12 cellular contexts compared by ENCODE assay signal in the genomic region with DNA sequence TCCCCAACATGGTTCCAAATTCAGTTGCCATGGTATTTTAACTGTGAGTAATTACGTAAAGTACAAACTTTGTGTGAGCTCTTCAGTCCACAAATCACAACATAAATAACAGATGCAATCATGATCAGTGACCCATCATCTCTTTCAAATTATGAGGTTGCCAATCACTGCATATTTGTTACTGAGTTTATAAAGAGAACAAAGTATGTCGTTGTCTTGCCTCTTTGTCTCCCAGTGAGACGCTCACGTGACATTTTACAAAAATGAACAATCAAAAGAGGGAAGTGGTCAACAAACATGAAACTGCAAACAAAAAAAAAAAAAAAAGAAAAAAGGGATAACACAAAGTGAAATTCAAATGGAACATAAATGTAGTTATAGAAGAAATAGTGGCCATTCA.
DNase-seq lines count a peak whose midpoint lies in the region; ATAC-seq and TF ChIP-seq lines count a peak whose summit lies in the region.
"Had no signal": no experiment of that assay in that cellular context is flagged by ENCODE, and none has a peak within 500 bp of the region (broad histone marks: within the 10 kb centered on the region; RNA-seq: fewer than 3 reads in every experiment).

No MANE protein-coding gene starts in this region.

- peaks cover 38% of the 10 kb centered on the region for H3K36me3 Mint-ChIP-seq in dendritic cell treated with granulocyte-macrophage colony-stimulating factor and Interleukin-4, amounts not matched to agents 40 ng/mL and 50 ng/mL, for 4 days (ENCODE audit: low read depth)

- H3K4me1 Mint-ChIP-seq in dendritic cell treated with granulocyte-macrophage colony-stimulating factor and Interleukin-4, amounts not matched to agents 40 ng/mL and 50 ng/mL, for 4 days (ENCODE audit: low read depth), result peaks cover 45% of the 10 kb centered on the region

- peak overlapping the region; percentile 81 for H3K27ac Mint-ChIP-seq in dendritic cell treated with granulocyte-macrophage colony-stimulating factor and Interleukin-4, amounts not matched to agents 40 ng/mL and 50 ng/mL, for 4 days
- H3K27ac Mint-ChIP-seq: H9 had no signal

- H3K27me3 Mint-ChIP-seq in dendritic cell treated with granulocyte-macrophage colony-stimulating factor and Interleukin-4, amounts not matched to agents 40 ng/mL and 50 ng/mL, for 4 days, result no peaks in the 10 kb centered on the region

- no peak for DNase-seq in ecto neural progenitor cell (ENCODE audit: low spot score)
- no peak for DNase-seq in DMS79 treated with DMSO at 0.1 percent for 48 hours (lab: John Stamatoyannopoulos, UW)
- DNase-seq in stimulated activated naive CD4-positive, alpha-beta T cell (lab: John Stamatoyannopoulos, UW), result no peak
- DNase-seq: H9; MG63; stimulated activated CD4-positive, alpha-beta T cell treated with anti-CD3 and anti-CD28 coated beads, Interleukin-1b, Interleukin-23, amount 100 ng/mL, for 48 hours; transverse colon had no signal

- ATAC-seq in GM18502 (IDR thresholded peaks at IDR 0.05; ENCODE audit: poor library complexity, unreplicated experiment) (peak; percentile 84), GM21423 (IDR thresholded peaks at IDR 0.05; ENCODE audit: unreplicated experiment) (peak; percentile 77), HG03432 (IDR thresholded peaks at IDR 0.05; ENCODE audit: unreplicated experiment) (peak; percentile 91), SK-N-SH treated with all-trans-retinoic acid at 6 μM for 48 hours (no peak)

- peaks cover 8% of the 10 kb centered on the region for H3K9me3 Mint-ChIP-seq in dendritic cell treated with granulocyte-macrophage colony-stimulating factor and Interleukin-4, amounts not matched to agents 40 ng/mL and 50 ng/mL, for 4 days

- intact Hi-C loops in dendritic cell treated with granulocyte-macrophage colony-stimulating factor and Interleukin-4, amounts not matched to agents 40 ng/mL and 50 ng/mL, for 4 days (cut with micrococcal nuclease), result no loop called here

- no peak overlapping the region for H3K4me3 Mint-ChIP-seq in dendritic cell treated with granulocyte-macrophage colony-stimulating factor and Interleukin-4, amounts not matched to agents 40 ng/mL and 50 ng/mL, for 4 days
- H3K4me3 Mint-ChIP-seq: H9 had no signal

TF ChIP-seq in SK-N-SH treated with all-trans-retinoic acid at 6 μM for 48 hours, 23 proteins besides CTCF, POLR2A, EP300 and RAD21:
- no peak for TF ChIP-seq GLIS3 (CRISPR knock-in tag; IDR thresholded peaks at IDR 0.05)
- TF ChIP-seq ZNF8 (CRISPR knock-in tag; IDR thresholded peaks at IDR 0.05), result no peak
- TF ChIP-seq ZC3H10 (CRISPR knock-in tag; IDR thresholded peaks at IDR 0.05), result no peak
- no peak for TF ChIP-seq TCF4 (CRISPR knock-in tag; IDR thresholded peaks at IDR 0.05; ENCODE audit: borderline replicate concordance)
- no peak for TF ChIP-seq ZFP3 (CRISPR knock-in tag; IDR thresholded peaks at IDR 0.05)
- TF ChIP-seq TOX (CRISPR knock-in tag; IDR thresholded peaks at IDR 0.05; ENCODE audit: borderline replicate concordance), result no peak
- TF ChIP-seq ISL1 (CRISPR knock-in tag; IDR thresholded peaks at IDR 0.05), result no peak
- TF ChIP-seq RARB (CRISPR knock-in tag; IDR thresholded peaks at IDR 0.05), result no peak
- TF ChIP-seq, protein P1, sequence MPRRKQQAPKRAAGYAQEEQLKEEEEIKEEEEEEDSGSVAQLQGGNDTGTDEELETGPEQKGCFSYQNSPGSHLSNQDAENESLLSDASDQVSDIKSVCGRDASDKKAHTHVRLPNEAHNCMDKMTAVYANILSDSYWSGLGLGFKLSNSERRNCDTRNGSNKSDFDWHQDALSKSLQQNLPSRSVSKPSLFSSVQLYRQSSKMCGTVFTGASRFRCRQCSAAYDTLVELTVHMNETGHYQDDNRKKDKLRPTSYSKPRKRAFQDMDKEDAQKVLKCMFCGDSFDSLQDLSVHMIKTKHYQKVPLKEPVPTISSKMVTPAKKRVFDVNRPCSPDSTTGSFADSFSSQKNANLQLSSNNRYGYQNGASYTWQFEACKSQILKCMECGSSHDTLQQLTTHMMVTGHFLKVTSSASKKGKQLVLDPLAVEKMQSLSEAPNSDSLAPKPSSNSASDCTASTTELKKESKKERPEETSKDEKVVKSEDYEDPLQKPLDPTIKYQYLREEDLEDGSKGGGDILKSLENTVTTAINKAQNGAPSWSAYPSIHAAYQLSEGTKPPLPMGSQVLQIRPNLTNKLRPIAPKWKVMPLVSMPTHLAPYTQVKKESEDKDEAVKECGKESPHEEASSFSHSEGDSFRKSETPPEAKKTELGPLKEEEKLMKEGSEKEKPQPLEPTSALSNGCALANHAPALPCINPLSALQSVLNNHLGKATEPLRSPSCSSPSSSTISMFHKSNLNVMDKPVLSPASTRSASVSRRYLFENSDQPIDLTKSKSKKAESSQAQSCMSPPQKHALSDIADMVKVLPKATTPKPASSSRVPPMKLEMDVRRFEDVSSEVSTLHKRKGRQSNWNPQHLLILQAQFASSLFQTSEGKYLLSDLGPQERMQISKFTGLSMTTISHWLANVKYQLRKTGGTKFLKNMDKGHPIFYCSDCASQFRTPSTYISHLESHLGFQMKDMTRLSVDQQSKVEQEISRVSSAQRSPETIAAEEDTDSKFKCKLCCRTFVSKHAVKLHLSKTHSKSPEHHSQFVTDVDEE (CRISPR knock-in tag; IDR thresholded peaks at IDR 0.05), result no peak
- TF ChIP-seq, protein P2, sequence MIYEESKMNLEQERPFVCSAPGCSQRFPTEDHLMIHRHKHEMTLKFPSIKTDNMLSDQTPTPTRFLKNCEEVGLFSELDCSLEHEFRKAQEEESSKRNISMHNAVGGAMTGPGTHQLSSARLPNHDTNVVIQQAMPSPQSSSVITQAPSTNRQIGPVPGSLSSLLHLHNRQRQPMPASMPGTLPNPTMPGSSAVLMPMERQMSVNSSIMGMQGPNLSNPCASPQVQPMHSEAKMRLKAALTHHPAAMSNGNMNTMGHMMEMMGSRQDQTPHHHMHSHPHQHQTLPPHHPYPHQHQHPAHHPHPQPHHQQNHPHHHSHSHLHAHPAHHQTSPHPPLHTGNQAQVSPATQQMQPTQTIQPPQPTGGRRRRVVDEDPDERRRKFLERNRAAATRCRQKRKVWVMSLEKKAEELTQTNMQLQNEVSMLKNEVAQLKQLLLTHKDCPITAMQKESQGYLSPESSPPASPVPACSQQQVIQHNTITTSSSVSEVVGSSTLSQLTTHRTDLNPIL (CRISPR knock-in tag; IDR thresholded peaks at IDR 0.05; ENCODE audit: low read depth), result no peak
- TF ChIP-seq ZNF565 (CRISPR knock-in tag; conservative IDR thresholded peaks at IDR 0.05; ENCODE audit: low read depth), result no peak
- TF ChIP-seq CSDC2 (CRISPR knock-in tag; IDR thresholded peaks at IDR 0.05), result no peak
- TF ChIP-seq, protein P3, sequence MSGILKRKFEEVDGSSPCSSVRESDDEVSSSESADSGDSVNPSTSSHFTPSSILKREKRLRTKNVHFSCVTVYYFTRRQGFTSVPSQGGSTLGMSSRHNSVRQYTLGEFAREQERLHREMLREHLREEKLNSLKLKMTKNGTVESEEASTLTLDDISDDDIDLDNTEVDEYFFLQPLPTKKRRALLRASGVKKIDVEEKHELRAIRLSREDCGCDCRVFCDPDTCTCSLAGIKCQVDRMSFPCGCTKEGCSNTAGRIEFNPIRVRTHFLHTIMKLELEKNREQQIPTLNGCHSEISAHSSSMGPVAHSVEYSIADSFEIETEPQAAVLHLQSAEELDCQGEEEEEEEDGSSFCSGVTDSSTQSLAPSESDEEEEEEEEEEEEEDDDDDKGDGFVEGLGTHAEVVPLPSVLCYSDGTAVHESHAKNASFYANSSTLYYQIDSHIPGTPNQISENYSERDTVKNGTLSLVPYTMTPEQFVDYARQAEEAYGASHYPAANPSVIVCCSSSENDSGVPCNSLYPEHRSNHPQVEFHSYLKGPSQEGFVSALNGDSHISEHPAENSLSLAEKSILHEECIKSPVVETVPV (CRISPR knock-in tag; IDR thresholded peaks at IDR 0.05), result no peak
- TF ChIP-seq BACH2 (CRISPR knock-in tag; IDR thresholded peaks at IDR 0.05; ENCODE audit: borderline replicate concordance), result no peak
TF ChIP-seq in SK-N-SH treated with all-trans-retinoic acid at 6 μM for 48 hours: peak in this region for 0.
